31 cellular contexts compared by ENCODE assay signal in genomic region chr18:33849731-33850130, GRCh38.
"Had no signal": no experiment of that assay in that cellular context is flagged by ENCODE, and none has a peak within 500 bp of the region (broad histone marks: within the 10 kb centered on the region; RNA-seq: fewer than 3 reads in every experiment).

No MANE protein-coding gene starts in this region.

- H3K36me3 ChIP-seq: ascending aorta, breast epithelium, cardiac muscle cell, colonic mucosa, esophagus squamous epithelium, gastroesophageal sphincter had no signal

- FAIRE-seq: endometrium, endothelial cell of umbilical vein had no signal

- H3K4me1 Mint-ChIP-seq: activated CD4-positive, alpha-beta memory T cell treated with anti-CD3 and anti-CD28 coated beads, Interleukin-2, amount 10 ng/mL, durations not matched to agents 7 days and 5 days; activated CD4-positive, alpha-beta T cell treated with anti-CD3 and anti-CD28 coated beads, Interleukin-2, amount 10 ng/mL, durations not matched to agents 7 days and 5 days; activated naive CD4-positive, alpha-beta T cell treated with anti-CD3 and anti-CD28 coated beads, Interleukin-2, amount 10 ng/mL, durations not matched to agents 7 days and 5 days; activated naive CD8-positive, alpha-beta T cell treated with anti-CD3 and anti-CD28 coated beads, Interleukin-2, amount 10 ng/mL, durations not matched to agents 7 days and 5 days had no signal

- H3K9me3 ChIP-seq: ascending aorta, breast epithelium, colonic mucosa, esophagus squamous epithelium, gastroesophageal sphincter had no signal

- H3K36me3 Mint-ChIP-seq: activated naive CD4-positive, alpha-beta T cell treated with anti-CD3 and anti-CD28 coated beads, Interleukin-2, amount 10 ng/mL, durations not matched to agents 7 days and 5 days; activated naive CD4-positive, alpha-beta T cell treated with anti-CD3 and anti-CD28 coated beads, Interleukin-2, amount 50 U/mL, for 72 hours; activated naive CD8-positive, alpha-beta T cell treated with anti-CD3 and anti-CD28 coated beads, Interleukin-2, amount 10 ng/mL, durations not matched to agents 7 days and 5 days had no signal

- ATAC-seq: activated naive CD4-positive, alpha-beta T cell treated with anti-CD3 and anti-CD28 coated beads, Interleukin-2, amount 50 U/mL, for 72 hours; activated T-cell treated with anti-CD3 and anti-CD28 coated beads, Interleukin-2, amount 50 U/mL, for 72 hours; gastroesophageal sphincter had no signal

- H3K27me3 ChIP-seq: ascending aorta, breast epithelium, cardiac muscle cell, colonic mucosa, esophagus squamous epithelium had no signal

- H3K27me3 Mint-ChIP-seq: activated CD4-positive, alpha-beta memory T cell treated with anti-CD3 and anti-CD28 coated beads, Interleukin-2, amount 10 ng/mL, durations not matched to agents 7 days and 5 days; activated CD4-positive, alpha-beta T cell treated with anti-CD3 and anti-CD28 coated beads, Interleukin-2, amount 10 ng/mL, durations not matched to agents 7 days and 5 days; activated naive CD4-positive, alpha-beta T cell treated with anti-CD3 and anti-CD28 coated beads, Interleukin-2, amount 10 ng/mL, durations not matched to agents 7 days and 5 days; activated naive CD8-positive, alpha-beta T cell treated with anti-CD3 and anti-CD28 coated beads, Interleukin-2, amount 10 ng/mL, durations not matched to agents 7 days and 5 days; activated T-cell treated with anti-CD3 and anti-CD28 coated beads, Interleukin-2, amount 50 U/mL, for 24 hours; brain had no signal

- H3K4me3 Mint-ChIP-seq: activated CD4-positive, alpha-beta memory T cell treated with anti-CD3 and anti-CD28 coated beads, Interleukin-2, amount 10 ng/mL, durations not matched to agents 7 days and 5 days; activated CD4-positive, alpha-beta T cell treated with anti-CD3 and anti-CD28 coated beads, Interleukin-2, amount 10 ng/mL, durations not matched to agents 7 days and 5 days; activated naive CD4-positive, alpha-beta T cell treated with anti-CD3 and anti-CD28 coated beads, Interleukin-2, amount 10 ng/mL, durations not matched to agents 7 days and 5 days; activated naive CD8-positive, alpha-beta T cell treated with anti-CD3 and anti-CD28 coated beads, Interleukin-2, amount 10 ng/mL, durations not matched to agents 7 days and 5 days; activated T-cell treated with anti-CD3 and anti-CD28 coated beads, Interleukin-2, amount 50 U/mL, for 24 hours; activated T-cell treated with anti-CD3 and anti-CD28 coated beads, Interleukin-2, amount 50 U/mL, for 72 hours; brain; T-helper 2 cell treated with Interferon-gamma antibody and Interleukin-4, amounts not matched to agents 5 μg/mL and 100 μg/mL, for 36 hours had no signal

- H3K27ac ChIP-seq: ascending aorta, breast epithelium, cardiac muscle cell, colonic mucosa, epithelial cell of prostate, esophagus squamous epithelium, gastroesophageal sphincter had no signal

- H3K4me3 ChIP-seq: ascending aorta, breast epithelium, cardiac muscle cell, colonic mucosa, esophagus squamous epithelium, gastroesophageal sphincter had no signal

- H3K27ac Mint-ChIP-seq: activated CD4-positive, alpha-beta memory T cell treated with anti-CD3 and anti-CD28 coated beads, Interleukin-2, amount 10 ng/mL, durations not matched to agents 7 days and 5 days; activated CD4-positive, alpha-beta T cell treated with anti-CD3 and anti-CD28 coated beads, Interleukin-2, amount 10 ng/mL, durations not matched to agents 7 days and 5 days; activated naive CD4-positive, alpha-beta T cell treated with anti-CD3 and anti-CD28 coated beads, Interleukin-2, amount 10 ng/mL, durations not matched to agents 7 days and 5 days; activated naive CD4-positive, alpha-beta T cell treated with anti-CD3 and anti-CD28 coated beads, Interleukin-2, amount 50 U/mL, for 72 hours; activated naive CD8-positive, alpha-beta T cell treated with anti-CD3 and anti-CD28 coated beads, Interleukin-2, amount 10 ng/mL, durations not matched to agents 7 days and 5 days; activated T-cell treated with anti-CD3 and anti-CD28 coated beads, Interleukin-2, amount 50 U/mL, for 24 hours; activated T-cell treated with anti-CD3 and anti-CD28 coated beads, Interleukin-2, amount 50 U/mL, for 72 hours; brain; T-helper 2 cell treated with Interferon-gamma antibody and Interleukin-4, amounts not matched to agents 5 μg/mL and 100 μg/mL, for 36 hours had no signal

- H3K4me1 ChIP-seq: ascending aorta, breast epithelium, colonic mucosa, esophagus squamous epithelium, gastroesophageal sphincter had no signal

- DNase-seq: activated CD4-positive, alpha-beta memory T cell treated with anti-CD3 and anti-CD28 coated beads, Interleukin-2, amount 10 ng/mL, durations not matched to agents 7 days and 5 days; activated CD4-positive, alpha-beta T cell treated with anti-CD3 and anti-CD28 coated beads for 1 hour; activated CD4-positive, alpha-beta T cell treated with anti-CD3 and anti-CD28 coated beads for 4 hours; activated CD4-positive, alpha-beta T cell treated with anti-CD3 and anti-CD28 coated beads, Interleukin-2, amount 10 ng/mL, durations not matched to agents 7 days and 5 days; activated CD4-positive, alpha-beta T cell treated with anti-CD3 and anti-CD28 coated beads, Interleukin-2, amount 50 U/mL, for 4 hours; activated CD8-positive, alpha-beta memory T cell treated with anti-CD3 and anti-CD28 coated beads, Interleukin-2, amount 50 U/mL, for 48 hours; activated gamma-delta T cell; activated naive CD4-positive, alpha-beta T cell; activated naive CD4-positive, alpha-beta T cell treated with anti-CD3 and anti-CD28 coated beads, Interleukin-2, amount 10 ng/mL, durations not matched to agents 7 days and 5 days; activated naive CD8-positive, alpha-beta T cell treated with anti-CD3 and anti-CD28 coated beads, Interleukin-2, amount 10 ng/mL, durations not matched to agents 7 days and 5 days; activated T-cell treated with anti-CD3 and anti-CD28 coated beads for 4 hours; activated T-cell treated with anti-CD3 and anti-CD28 coated beads, Interleukin-2, amount 50 U/mL, for 24 hours; activated T-cell treated with anti-CD3 and anti-CD28 coated beads, Interleukin-2, amount 50 U/mL, for 72 hours; central memory CD4-positive, alpha-beta T cell; cerebellar nuclear complex; colonic mucosa; effector CD8-positive, alpha-beta T cell; esophagus squamous epithelium; foreskin melanocyte; head of caudate nucleus; hippocampal formation had no signal

- H3K9me3 Mint-ChIP-seq: activated CD4-positive, alpha-beta memory T cell treated with anti-CD3 and anti-CD28 coated beads, Interleukin-2, amount 10 ng/mL, durations not matched to agents 7 days and 5 days; activated CD4-positive, alpha-beta T cell treated with anti-CD3 and anti-CD28 coated beads, Interleukin-2, amount 10 ng/mL, durations not matched to agents 7 days and 5 days; activated naive CD8-positive, alpha-beta T cell treated with anti-CD3 and anti-CD28 coated beads, Interleukin-2, amount 10 ng/mL, durations not matched to agents 7 days and 5 days had no signal
